17 cellular contexts compared by ENCODE assay signal in genomic region chr6:70538364-70538763, GRCh38. TPM values are rescaled to one million over a fixed set of nuclear protein-coding genes. Genes with fewer than 3 reads are reported as not detected.
DNase-seq lines count a peak whose midpoint lies in the region; ATAC-seq, FAIRE-seq and TF ChIP-seq lines count a peak whose summit lies in the region.
"Had no signal": no experiment of that assay in that cellular context is flagged by ENCODE, and none has a peak within 500 bp of the region (broad histone marks: within the 10 kb centered on the region; RNA-seq: fewer than 3 reads in every experiment).

No MANE protein-coding gene starts in this region.

- TF ChIP-seq POLR2A in H54 (IDR thresholded peaks at IDR 0.05; ENCODE audit: low read depth, low read length), result no peak

- H3K14ac ChIP-seq in H9 (ENCODE audit: insufficient read depth, low read length), result no peak overlapping the region

- H3K9ac ChIP-seq in H9 (ENCODE audit: extremely low read depth, insufficient read length, low read length), result no peak overlapping the region
- H3K9ac ChIP-seq: parathyroid adenoma had no signal

- no peak for FAIRE-seq in H54 (lab: Jason Lieb, UNC)
- FAIRE-seq: HepG2, TTC549 had no signal

- no peak overlapping the region for H4K8ac ChIP-seq in H9 (replicated peaks; ENCODE audit: insufficient read length, low read depth, low read length)

- DNase-seq in GM06990 (ENCODE audit: extremely low read depth, insufficient read length) (peak; percentile 29), H9 (no peak), glomerular visceral epithelial cell (ENCODE audit: extremely low spot score) (no peak), T-cell (no peak), H54 (ENCODE audit: insufficient read length, low spot score) (no peak)
- DNase-seq: amniotic stem cell; endodermal cell; NCI-H2081; stimulated activated CD4-positive, alpha-beta T cell treated with anti-CD3 and anti-CD28 coated beads, Interleukin-1b, Interleukin-23, amount 100 ng/mL, for 48 hours; stimulated activated naive CD4-positive, alpha-beta T cell had no signal

- no peaks in the 10 kb centered on the region for H3K9me3 Mint-ChIP-seq in H9
- no peaks in the 10 kb centered on the region for H3K9me3 Mint-ChIP-seq in T-cell

- peaks cover 5 to 17% (median 15%) of the 10 kb centered on the region in 3 experiments; a peak in 6 of 7 replicates for H3K36me3 Mint-ChIP-seq in H9 (ENCODE audit: insufficient read depth in 1 of 3, low read depth in 3 of 3)
- H3K36me3 Mint-ChIP-seq in T-cell, result peaks cover 16% of the 10 kb centered on the region

- H3K27me3 Mint-ChIP-seq in H9 (ENCODE audit: low read depth), result no peaks in the 10 kb centered on the region
- no peaks in the 10 kb centered on the region for H3K27me3 Mint-ChIP-seq in T-cell

- no peak overlapping the region for H2BK20ac ChIP-seq in H9 (ENCODE audit: low read depth, low read length, poor library complexity, severe bottlenecking)

- H3K23me2 ChIP-seq in H9 (ENCODE audit: insufficient read length, low read depth, low read length, poor library complexity, severe bottlenecking), result no peaks in the 10 kb centered on the region

- no peak overlapping the region for H3K4me2 ChIP-seq in H9 (ENCODE audit: insufficient read depth, insufficient read length, low read length)

- H3T11ph ChIP-seq in H9 (ENCODE audit: low read length), result no peak overlapping the region

- no peak overlapping the region for H2BK15ac ChIP-seq in H9 (ENCODE audit: low read depth, low read length)

- H3K4me1 Mint-ChIP-seq in H9 (no peaks in the 10 kb centered on the region), T-cell (no peaks in the 10 kb centered on the region)
- H3K4me1 Mint-ChIP-seq: endodermal cell had no signal

- H3K27me3 ChIP-seq in GM06990 (replicated peaks; ENCODE audit: control insufficient read depth, insufficient read depth, low read length) (no peaks in the 10 kb centered on the region), H9 (ENCODE audit: insufficient read depth, low read length) (no peaks in the 10 kb centered on the region)

- no CpG with 5 or more reads among the region's 2 CpGs for WGBS in H9 (ENCODE audit: extremely low coverage, insufficient read length, low lambda C conversion rate)

- H2AK5ac ChIP-seq in H9 (ENCODE audit: insufficient read length, low read length), result no peak overlapping the region

- H2AFZ ChIP-seq in H9 (ENCODE audit: low read length), result no peak overlapping the region
- H2AFZ ChIP-seq: parathyroid adenoma had no signal

- no peaks in the 10 kb centered on the region for H4K20me1 ChIP-seq in H9 (ENCODE audit: control insufficient read depth, insufficient read depth, insufficient read length)

- H2BK120ac ChIP-seq in H9 (ENCODE audit: low read depth, low read length, poor library complexity, severe bottlenecking), result no peak overlapping the region

- no peaks in the 10 kb centered on the region for H3K79me1 ChIP-seq in H9 (ENCODE audit: insufficient read depth, low read depth, low read length, poor library complexity, severe bottlenecking)

- H4K91ac ChIP-seq in H9 (ENCODE audit: insufficient read length, low read depth, low read length), result no peak overlapping the region

- H3K4ac ChIP-seq in H9 (ENCODE audit: low read depth, low read length), result no peak overlapping the region

- H3K9me3 ChIP-seq in H9 (ENCODE audit: control insufficient read depth, low read depth, low read length), result no peaks in the 10 kb centered on the region

- POLR2A ChIA-PET in T-cell (lab: Charles Lee), result no interaction called here

- H3K27ac Mint-ChIP-seq in H9 (no peak overlapping the region), T-cell (no peak overlapping the region)
- H3K27ac Mint-ChIP-seq: endodermal cell had no signal

- no peak overlapping the region for H3K56ac ChIP-seq in H9 (ENCODE audit: insufficient read length, low read depth, low read length)

- H2BK5ac ChIP-seq in H9 (ENCODE audit: insufficient read length, low read length), result no peak overlapping the region

- H3K4me3 Mint-ChIP-seq in H9 (no peak overlapping the region), T-cell (no peak overlapping the region)
- H3K4me3 Mint-ChIP-seq: endodermal cell had no signal

- H3K18ac ChIP-seq in H9 (ENCODE audit: insufficient read length, low read depth, low read length), result no peak overlapping the region

- H3K36me3 ChIP-seq in GM06990 (ENCODE audit: control insufficient read depth, insufficient read depth, low read length), result no peaks in the 10 kb centered on the region

- no peaks in the 10 kb centered on the region for H3K79me2 ChIP-seq in H9 (ENCODE audit: insufficient read depth, low read length)
- H3K79me2 ChIP-seq: parathyroid adenoma had no signal

- no peak overlapping the region for H2BK12ac ChIP-seq in H9 (ENCODE audit: insufficient read length, low read depth, low read length)

- TF ChIP-seq CTCF in GM06990 (IDR thresholded peaks at IDR 0.05; ENCODE audit: insufficient read depth, low read length, poor library complexity, severe bottlenecking) (no peak), H9 (conservative IDR thresholded peaks at IDR 0.05) (no peak)

- H3K23ac ChIP-seq in H9 (ENCODE audit: insufficient read length, low read depth, low read length), result no peak overlapping the region

- H4K5ac ChIP-seq in H9 (ENCODE audit: insufficient read length, low read depth, low read length), result no peak overlapping the region

- no peaks in the 10 kb centered on the region for H3K4me1 ChIP-seq in H9 (ENCODE audit: insufficient read depth, low read length)
- H3K4me1 ChIP-seq: parathyroid adenoma had no signal

- H3K27ac ChIP-seq in H9 (ENCODE audit: insufficient read length, low read depth, low read length), result no peak overlapping the region
- H3K27ac ChIP-seq: parathyroid adenoma had no signal

- CTCF ChIA-PET in T-cell (lab: Charles Lee), result interaction anchor here in 1 of 2 donors (0.6 kb wide), 1 partner anchor 326 kb away, joined by 3 read pairs; no protein-coding TSS in a partner anchor

- H3K4me3 ChIP-seq in GM06990 (replicated peaks; ENCODE audit: low read depth, low read length), result no peak overlapping the region

- ATAC-seq in GM19351 (IDR thresholded peaks at IDR 0.05; ENCODE audit: unreplicated experiment) (peak; percentile 90), HG02852 (IDR thresholded peaks at IDR 0.05; ENCODE audit: unreplicated experiment) (peak; percentile 76), HG03521 (IDR thresholded peaks at IDR 0.05; ENCODE audit: unreplicated experiment) (peak; percentile 77), T-cell (replicated peaks in 1 of 4) (no peak)
- ATAC-seq: HepG2, Panc1 had no signal

RNA-seq across cellular contexts. Expression of gene SDHAF4, which starts 28.4 kb away (rescaled TPM):
- 9.2 and 9.9 TPM in 2 replicates for total RNA-seq in H9 (2021)
- 10 to 100 TPM in 2 of 5 donors, 1 to 10 TPM in 3; 4.0 to 13.4 (median 8.3) TPM for total RNA-seq in T-cell

Comparison
In these comparisons a context has a peak if more than half of its experiments do, and no peak if none do; other contexts are left out.
1. ATAC-seq: peak in GM19351 (single experiment), HG02852 (single experiment) and HG03521 (single experiment); none in T-cell (0 of 4).